Comparison of ENCODE assay signal across 1 cellular context in genomic region chr1:226061793-226062557, GRCh38.
TF ChIP-seq lines count a peak whose summit lies in the region.

No MANE protein-coding gene starts in this region.

TF ChIP-seq in HepG2, 621 proteins besides CTCF, POLR2A, EP300 and RAD21 (continued from another document and continues in another):
- TF ChIP-seq HDAC6 (IDR thresholded peaks at IDR 0.05; ENCODE audit: low read depth, low read length) (no peak), ZSCAN31 (CRISPR knock-in tag; IDR thresholded peaks at IDR 0.05; ENCODE audit: low read depth) (peak; percentile 56; the same call in 1 of the 2 replicates), ZNF770 (CRISPR knock-in tag; IDR thresholded peaks at IDR 0.05) (peak; percentile 57), NBN (conservative IDR thresholded peaks at IDR 0.05) (no peak), MXD4 (CRISPR knock-in tag; IDR thresholded peaks at IDR 0.05) (peak; percentile 64; the same call in 1 of the 2 replicates), ZNF281 (CRISPR knock-in tag; IDR thresholded peaks at IDR 0.05; ENCODE audit: borderline replicate concordance) (peak; percentile 75), SOX13 (IDR thresholded peaks at IDR 0.05) (no peak), SOX13 (CRISPR knock-in tag; conservative IDR thresholded peaks at IDR 0.05 in 1 of 2, IDR thresholded peaks at IDR 0.05 in 1 of 2) (no peak; a peak in 1 of 4 replicates), MED13 (CRISPR knock-in tag; IDR thresholded peaks at IDR 0.05) (no peak; the same call in 1 of the 2 replicates), ZNF710 (CRISPR knock-in tag; IDR thresholded peaks at IDR 0.05; ENCODE audit: borderline replicate concordance) (0 out of 2 replicates have a peak, but pooled peaks have one; percentile 49), ZNF616 (CRISPR knock-in tag; IDR thresholded peaks at IDR 0.05; ENCODE audit: low read depth) (0 out of 2 replicates have a peak, but pooled peaks have one; percentile 41), ZNF138 (CRISPR knock-in tag; IDR thresholded peaks at IDR 0.05; ENCODE audit: low read depth) (peak; percentile 81; the same call in 1 of the 2 replicates), PBX2 (CRISPR knock-in tag; IDR thresholded peaks at IDR 0.05) (no peak), NKX3-1 (CRISPR knock-in tag; IDR thresholded peaks at IDR 0.05) (no peak), ZNF644 (CRISPR knock-in tag; IDR thresholded peaks at IDR 0.05; ENCODE audit: low read depth) (no peak), SRSF9 (IDR thresholded peaks at IDR 0.05; ENCODE audit: borderline replicate concordance, insufficient read depth, low read depth, low read length, poor library complexity, severe bottlenecking) (no peak), GATAD1 (CRISPR knock-in tag; IDR thresholded peaks at IDR 0.05) (no peak), GLMP (CRISPR knock-in tag; IDR thresholded peaks at IDR 0.05; ENCODE audit: borderline replicate concordance) (no peak), MLLT10 (CRISPR knock-in tag; IDR thresholded peaks at IDR 0.05) (no peak), PAXIP1 (CRISPR knock-in tag; conservative IDR thresholded peaks at IDR 0.05) (no peak; the same call in none of the 2 replicates), RFX1 (IDR thresholded peaks at IDR 0.05) (no peak), MEF2D (CRISPR knock-in tag; IDR thresholded peaks at IDR 0.05) (0 out of 2 replicates have a peak, but pooled peaks have one; percentile 37), HNRNPUL1 (IDR thresholded peaks at IDR 0.05; ENCODE audit: low read depth, low read length) (no peak), ZNF557 (CRISPR knock-in tag; IDR thresholded peaks at IDR 0.05) (no peak), TBX3 (IDR thresholded peaks at IDR 0.05; ENCODE audit: borderline replicate concordance) (no peak), RBAK (CRISPR knock-in tag; IDR thresholded peaks at IDR 0.05) (no peak), ZBTB26 (CRISPR knock-in tag; IDR thresholded peaks at IDR 0.05; ENCODE audit: borderline replicate concordance) (no peak; the same call in 1 of the 2 replicates), PCBP2 (optimal IDR thresholded peaks at IDR 0.05; ENCODE audit: low read depth, low read length, poor library complexity, severe bottlenecking) (no peak), ATRX (CRISPR knock-in tag; IDR thresholded peaks at IDR 0.05; ENCODE audit: borderline replicate concordance) (no peak), PLRG1 (conservative IDR thresholded peaks at IDR 0.05) (no peak), NAIF1 (CRISPR knock-in tag; IDR thresholded peaks at IDR 0.05; ENCODE audit: borderline replicate concordance) (no peak), ZNF446 (CRISPR knock-in tag; IDR thresholded peaks at IDR 0.05) (no peak), ATF7 (IDR thresholded peaks at IDR 0.05) (no peak), ATF7 (CRISPR knock-in tag; IDR thresholded peaks at IDR 0.05) (no peak), SOX5 (CRISPR knock-in tag; IDR thresholded peaks at IDR 0.05; ENCODE audit: borderline replicate concordance) (no peak), DBP (CRISPR knock-in tag; IDR thresholded peaks at IDR 0.05; ENCODE audit: not compliant biosample characterization) (peak; percentile 22), RFXANK (CRISPR knock-in tag; IDR thresholded peaks at IDR 0.05) (no peak), ZNF678 (CRISPR knock-in tag; IDR thresholded peaks at IDR 0.05) (no peak), CREB1 (IDR thresholded peaks at IDR 0.05) (no peak), CREB1 (CRISPR knock-in tag; IDR thresholded peaks at IDR 0.05) (no peak), THAP7 (CRISPR knock-in tag; IDR thresholded peaks at IDR 0.05) (peak; percentile 79; the same call in 1 of the 2 replicates), MAFK (conservative IDR thresholded peaks at IDR 0.05 in 1 of 2, IDR thresholded peaks at IDR 0.05 in 1 of 2; ENCODE audit: low read length in 2 of 2) (no peak), ZBTB21 (CRISPR knock-in tag; IDR thresholded peaks at IDR 0.05) (no peak), GABPB1 (CRISPR knock-in tag; IDR thresholded peaks at IDR 0.05) (peak; percentile 75; the same call in 1 of the 2 replicates), TFE3 (CRISPR knock-in tag; IDR thresholded peaks at IDR 0.05) (no peak), HCFC1 (IDR thresholded peaks at IDR 0.05; ENCODE audit: low read depth, low read length) (no peak), FOSL1 (CRISPR knock-in tag; IDR thresholded peaks at IDR 0.05; ENCODE audit: borderline replicate concordance) (no peak), SIX4 (CRISPR knock-in tag; IDR thresholded peaks at IDR 0.05) (no peak), DPF2 (CRISPR knock-in tag; IDR thresholded peaks at IDR 0.05; ENCODE audit: borderline replicate concordance, low read depth) (no peak)
